16 cellular contexts compared by ENCODE assay signal in the genomic region with DNA sequence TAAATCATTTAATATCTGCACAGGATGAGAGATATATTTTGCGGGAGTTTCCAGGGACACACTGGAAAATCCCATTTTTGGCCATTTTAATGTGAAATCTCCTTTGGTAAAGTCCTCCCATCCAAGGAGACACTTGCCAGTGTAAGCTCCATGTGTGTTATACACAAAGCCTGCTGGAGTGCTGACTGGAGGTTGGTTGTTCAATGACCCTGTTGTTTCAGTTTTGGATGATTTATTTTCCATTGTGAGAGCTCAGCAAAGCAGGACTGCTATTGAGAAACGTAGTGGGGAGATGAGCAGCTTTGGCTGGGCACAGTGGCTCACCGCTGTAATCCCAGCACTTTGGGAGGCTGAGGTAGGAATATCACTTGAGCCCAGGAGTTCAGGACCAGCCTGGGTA.
"Had no signal": no experiment of that assay in that cellular context is flagged by ENCODE, and none has a peak within 500 bp of the region (broad histone marks: within the 10 kb centered on the region; RNA-seq: fewer than 3 reads in every experiment).

No MANE protein-coding gene starts in this region.

- DNase-seq: cortex of kidney; effector CD8-positive, alpha-beta T cell; heart right ventricle; kidney glomerular epithelial cell; naive B cell; occipital lobe; spleen; stimulated activated CD4-positive, alpha-beta T cell treated with anti-CD3 and anti-CD28 coated beads, Interleukin-15, amount 100 ng/mL, for 24 hours; stimulated activated CD4-positive, alpha-beta T cell treated with anti-CD3 and anti-CD28 coated beads, Interleukin-1b, Interleukin-23, amount 100 ng/mL, for 48 hours; stimulated activated CD4-positive, alpha-beta T cell treated with anti-CD3 and anti-CD28 coated beads, Interleukin-4, amount 100 ng/mL, for 24 hours; testis; upper lobe of right lung had no signal

- H3K27ac Mint-ChIP-seq: memory B cell; naive B cell; nephron; stimulated activated memory B cell treated with anti-CD40 and anti-IgM and Interleukin-4, amounts not matched to agents 10 μg/mL and 1 μg/mL and 100 μg/mL, for 72 hours; stimulated activated naive CD8-positive, alpha-beta T cell treated with anti-CD3 and anti-CD28 coated beads, Interleukin-15, Interleukin-2, amounts not matched to agents 100 ng/mL and 50 ng/mL, for 24 hours had no signal

- H3K4me1 Mint-ChIP-seq: nephron had no signal

- H3K36me3 Mint-ChIP-seq: stimulated activated memory B cell treated with anti-CD40 and anti-IgM and Interleukin-4, amounts not matched to agents 10 μg/mL and 1 μg/mL and 100 μg/mL, for 72 hours had no signal

- H3K4me3 Mint-ChIP-seq: memory B cell; naive B cell; nephron; stimulated activated memory B cell treated with anti-CD40 and anti-IgM and Interleukin-4, amounts not matched to agents 10 μg/mL and 1 μg/mL and 100 μg/mL, for 72 hours; stimulated activated naive CD8-positive, alpha-beta T cell treated with anti-CD3 and anti-CD28 coated beads, Interleukin-15, Interleukin-2, amounts not matched to agents 100 ng/mL and 50 ng/mL, for 24 hours had no signal

- H3K9me3 Mint-ChIP-seq: memory B cell had no signal
